ENCODE assay signal across 20 cellular contexts in the genomic region with DNA sequence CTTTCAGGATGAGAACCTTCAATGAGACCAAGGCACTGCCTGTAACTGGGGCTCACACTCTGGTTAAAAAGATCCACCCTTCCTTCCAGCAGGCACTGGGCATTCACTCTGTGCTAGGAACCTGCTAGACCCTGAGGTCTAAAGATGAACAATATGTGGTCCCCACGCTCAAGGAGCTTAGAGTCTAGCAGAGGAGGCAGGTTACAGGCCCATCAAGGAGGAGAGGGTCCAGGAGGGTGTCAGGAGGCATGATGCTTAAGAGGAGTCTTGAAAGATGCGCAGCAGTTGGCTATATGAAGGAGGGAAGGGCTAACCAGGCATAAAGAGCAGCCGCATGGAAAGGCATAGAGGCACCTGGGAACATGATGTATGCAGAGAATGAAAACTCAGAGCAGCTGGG. TPM values are rescaled to one million over a fixed set of nuclear protein-coding genes. Genes with fewer than 3 reads are reported as not detected.
DNase-seq lines count a peak whose midpoint lies in the region; ATAC-seq and TF ChIP-seq lines count a peak whose summit lies in the region.
"Had no signal": no experiment of that assay in that cellular context is flagged by ENCODE, and none has a peak within 500 bp of the region (broad histone marks: within the 10 kb centered on the region; RNA-seq: fewer than 3 reads in every experiment).

No MANE protein-coding gene starts in this region.

- no peak overlapping the region for H3K27ac ChIP-seq in H9 (ENCODE audit: insufficient read length, low read depth, low read length)
- H3K27ac ChIP-seq: BLaER1, HL-60 had no signal

- no peak overlapping the region for H2AFZ ChIP-seq in H9 (ENCODE audit: low read length)

- ATAC-seq in activated CD4-positive, CD25-positive, alpha-beta regulatory T cell treated with anti-CD3 and anti-CD28 coated beads, Interleukin-2, amount 50 U/mL, for 24 hours, result no peak
- ATAC-seq in HG03135 (IDR thresholded peaks at IDR 0.05; ENCODE audit: unreplicated experiment) (no peak), GM21367 (IDR thresholded peaks at IDR 0.05; ENCODE audit: unreplicated experiment) (no peak)
- ATAC-seq: CD8-positive, alpha-beta T cell had no signal

- H2AK5ac ChIP-seq in H9 (ENCODE audit: insufficient read length, low read length), result no peak overlapping the region

- CTCF ChIA-PET in activated CD4-positive, alpha-beta T cell treated with anti-CD3 and anti-CD28 coated beads, Interleukin-2, amount 10 ng/mL, durations not matched to agents 7 days and 5 days (lab: Charles Lee), result interaction anchor here (1.5 to 3.1 kb wide), 4 partner anchors 12 to 113 kb away, joined by 4 to 16 read pairs (median 10); a partner anchor contains a TSS

- H3K9me3 ChIP-seq in H9 (ENCODE audit: control insufficient read depth, low read depth, low read length), result no peaks in the 10 kb centered on the region
- H3K9me3 ChIP-seq: BLaER1 had no signal

- no peak overlapping the region for H2BK12ac ChIP-seq in H9 (ENCODE audit: insufficient read length, low read depth, low read length)

- H3K18ac ChIP-seq in H9 (ENCODE audit: insufficient read length, low read depth, low read length), result no peak overlapping the region

- H2BK15ac ChIP-seq in H9 (ENCODE audit: low read depth, low read length), result no peak overlapping the region

- no peak overlapping the region for H3K4ac ChIP-seq in H9 (ENCODE audit: low read depth, low read length)

- peak; percentile 20 for DNase-seq in activated CD4-positive, CD25-positive, alpha-beta regulatory T cell treated with anti-CD3 and anti-CD28 coated beads, Interleukin-2, amount 50 U/mL, for 72 hours
- peak; percentile 5 for DNase-seq in H9
- DNase-seq in chondrocyte (ENCODE audit: low spot score), result peak; percentile 26
- no peak for DNase-seq in neural crest cell (ENCODE audit: low read depth, low spot score)
- DNase-seq in activated CD4-positive, alpha-beta T cell treated with anti-CD3 and anti-CD28 coated beads, Interleukin-2, amount 10 ng/mL, durations not matched to agents 7 days and 5 days, result no peak
- DNase-seq: 8988T; HCEC 1CT; MV-4-11; NCI-H1417; NCI-H187 treated with DMSO at 0.1 percent for 48 hours; NCI-H526 treated with DMSO at 0.1 percent for 48 hours; NK-92 treated with Interleukin-12 subunit alpha and Interleukin-12 subunit beta, amount 100 ng/mL, for 24 hours had no signal

- no peak overlapping the region for H3K56ac ChIP-seq in H9 (ENCODE audit: insufficient read length, low read depth, low read length)

- H3K27ac Mint-ChIP-seq in H9 (no peak overlapping the region), chondrocyte (ENCODE audit: unreplicated experiment) (no peak overlapping the region), neural crest cell (ENCODE audit: unreplicated experiment) (no peak overlapping the region)
- no peak overlapping the region for H3K27ac Mint-ChIP-seq in activated CD4-positive, alpha-beta T cell treated with anti-CD3 and anti-CD28 coated beads, Interleukin-2, amount 10 ng/mL, durations not matched to agents 7 days and 5 days
- H3K27ac Mint-ChIP-seq: CD8-positive, alpha-beta T cell had no signal

- no peak overlapping the region for H4K5ac ChIP-seq in H9 (ENCODE audit: insufficient read length, low read depth, low read length)

- no peak overlapping the region for H3K14ac ChIP-seq in H9 (ENCODE audit: insufficient read depth, low read length)

- H3K36me3 Mint-ChIP-seq in H9 (ENCODE audit: insufficient read depth in 1 of 3, low read depth in 3 of 3) (peaks cover 0 to 19% (median 14%) of the 10 kb centered on the region in 3 experiments; a peak in 4 of 7 replicates), chondrocyte (ENCODE audit: low read depth) (peaks cover 14% of the 10 kb centered on the region), neural crest cell (ENCODE audit: low read depth) (peaks cover 8% of the 10 kb centered on the region)
- H3K36me3 Mint-ChIP-seq in activated CD4-positive, alpha-beta T cell treated with anti-CD3 and anti-CD28 coated beads, Interleukin-2, amount 10 ng/mL, durations not matched to agents 7 days and 5 days (ENCODE audit: low read depth), result peaks cover 22% of the 10 kb centered on the region

- no peak overlapping the region for H4K91ac ChIP-seq in H9 (ENCODE audit: insufficient read length, low read depth, low read length)

- WGBS in H9 (ENCODE audit: extremely low coverage, insufficient read length, low lambda C conversion rate), result no CpG with 5 or more reads among the region's 3 CpGs

- no peak overlapping the region for H4K8ac ChIP-seq in H9 (replicated peaks; ENCODE audit: insufficient read length, low read depth, low read length)

- H3K27me3 Mint-ChIP-seq in H9 (ENCODE audit: low read depth) (peaks cover 29% of the 10 kb centered on the region), chondrocyte (ENCODE audit: low read depth) (no peaks in the 10 kb centered on the region), neural crest cell (ENCODE audit: low read depth) (no peaks in the 10 kb centered on the region)
- H3K27me3 Mint-ChIP-seq in activated CD4-positive, alpha-beta T cell treated with anti-CD3 and anti-CD28 coated beads, Interleukin-2, amount 10 ng/mL, durations not matched to agents 7 days and 5 days, result peaks cover 2% of the 10 kb centered on the region

- H3K4me2 ChIP-seq in H9 (ENCODE audit: insufficient read depth, insufficient read length, low read length), result no peak overlapping the region
- H3K4me2 ChIP-seq: BLaER1 had no signal

- peaks cover 8% of the 10 kb centered on the region in 2 experiments for H3K4me1 Mint-ChIP-seq in H9
- peaks cover 4% of the 10 kb centered on the region for H3K4me1 Mint-ChIP-seq in chondrocyte (ENCODE audit: low read depth)
- H3K4me1 Mint-ChIP-seq in neural crest cell, result peaks cover 4% of the 10 kb centered on the region
- H3K4me1 Mint-ChIP-seq in activated CD4-positive, alpha-beta T cell treated with anti-CD3 and anti-CD28 coated beads, Interleukin-2, amount 10 ng/mL, durations not matched to agents 7 days and 5 days, result peaks cover 23% of the 10 kb centered on the region

- H3K23ac ChIP-seq in H9 (ENCODE audit: insufficient read length, low read depth, low read length), result no peak overlapping the region

- H3K9ac ChIP-seq in H9 (ENCODE audit: extremely low read depth, insufficient read length, low read length), result no peak overlapping the region
- H3K9ac ChIP-seq: BLaER1 had no signal

- H3K79me1 ChIP-seq in H9 (ENCODE audit: insufficient read depth, low read depth, low read length, poor library complexity, severe bottlenecking), result no peaks in the 10 kb centered on the region

- no peaks in the 10 kb centered on the region for H3K4me1 ChIP-seq in H9 (ENCODE audit: insufficient read depth, low read length)

- no peak overlapping the region for H2BK120ac ChIP-seq in H9 (ENCODE audit: low read depth, low read length, poor library complexity, severe bottlenecking)

- H3K27me3 ChIP-seq in H9 (ENCODE audit: insufficient read depth, low read length), result peaks cover under 1% of the 10 kb centered on the region; the same call in 1 of the 2 replicates

- H2BK5ac ChIP-seq in H9 (ENCODE audit: insufficient read length, low read length), result no peak overlapping the region

- POLR2A ChIA-PET in activated CD4-positive, alpha-beta T cell treated with anti-CD3 and anti-CD28 coated beads, Interleukin-2, amount 10 ng/mL, durations not matched to agents 7 days and 5 days (lab: Charles Lee), result no interaction called here

- H2BK20ac ChIP-seq in H9 (ENCODE audit: low read depth, low read length, poor library complexity, severe bottlenecking), result no peak overlapping the region

- TF ChIP-seq CTCF in H9 (conservative IDR thresholded peaks at IDR 0.05) (no peak), chondrocyte (IDR thresholded peaks at IDR 0.05) (no peak), neural crest cell (conservative IDR thresholded peaks at IDR 0.05) (no peak)

- H4K20me1 ChIP-seq in H9 (ENCODE audit: control insufficient read depth, insufficient read depth, insufficient read length), result no peaks in the 10 kb centered on the region

- H3K9me3 Mint-ChIP-seq in H9, result no peaks in the 10 kb centered on the region
- no peaks in the 10 kb centered on the region for H3K9me3 Mint-ChIP-seq in chondrocyte (ENCODE audit: low read depth)
- H3K9me3 Mint-ChIP-seq in neural crest cell, result no peaks in the 10 kb centered on the region
- H3K9me3 Mint-ChIP-seq in activated CD4-positive, alpha-beta T cell treated with anti-CD3 and anti-CD28 coated beads, Interleukin-2, amount 10 ng/mL, durations not matched to agents 7 days and 5 days, result no peaks in the 10 kb centered on the region
- H3K9me3 Mint-ChIP-seq: CD8-positive, alpha-beta T cell had no signal

- H3K23me2 ChIP-seq in H9 (ENCODE audit: insufficient read length, low read depth, low read length, poor library complexity, severe bottlenecking), result peaks cover 7% of the 10 kb centered on the region

- no peaks in the 10 kb centered on the region for H3K79me2 ChIP-seq in H9 (ENCODE audit: insufficient read depth, low read length)

- H3T11ph ChIP-seq in H9 (ENCODE audit: low read length), result no peak overlapping the region

- H3K4me3 Mint-ChIP-seq in H9, result no peak overlapping the region
- H3K4me3 Mint-ChIP-seq in chondrocyte (ENCODE audit: unreplicated experiment), result no peak overlapping the region
- H3K4me3 Mint-ChIP-seq in neural crest cell, result peak overlapping the region; percentile 52
- no peak overlapping the region for H3K4me3 Mint-ChIP-seq in activated CD4-positive, alpha-beta T cell treated with anti-CD3 and anti-CD28 coated beads, Interleukin-2, amount 10 ng/mL, durations not matched to agents 7 days and 5 days
- H3K4me3 Mint-ChIP-seq: CD8-positive, alpha-beta T cell had no signal

RNA-seq across cellular contexts. Expression of a gene that starts 4.5 kb away (rescaled TPM):
- 0.28 and 0.88 TPM in 2 replicates for total RNA-seq in H9 (2021)
- 0.85 to 2.2 TPM (median 1.8 TPM) in 3 replicates for total RNA-seq in chondrocyte
- total RNA-seq in neural crest cell, result 1.2 and 1.7 TPM in 2 replicates
- under 1 TPM in 1 of 2 experiments, not detected in 1; 0.50 TPM for total RNA-seq in activated CD4-positive, alpha-beta T cell treated with anti-CD3 and anti-CD28 coated beads, Interleukin-2, amount 10 ng/mL, durations not matched to agents 7 days and 5 days
- total RNA-seq: OCI-LY7, RPMI7951 had no signal

RNA-seq across cellular contexts. Expression of a gene that starts 11.7 kb away (rescaled TPM):
- total RNA-seq in H9 (2021) (19.2 and 23.9 TPM in 2 replicates), chondrocyte (54.1 to 57.3 TPM (median 56.8 TPM) in 3 replicates), neural crest cell (57.2 and 58.4 TPM in 2 replicates)
- 10 to 100 TPM; 58.2 to 69.0 TPM for total RNA-seq in activated CD4-positive, alpha-beta T cell treated with anti-CD3 and anti-CD28 coated beads, Interleukin-2, amount 10 ng/mL, durations not matched to agents 7 days and 5 days

RNA-seq across cellular contexts. Expression of a gene that starts 47.3 kb away (rescaled TPM):
- not detected in 2 replicates for total RNA-seq in H9 (2021)
- 3.7 to 5.0 TPM (median 3.9 TPM) in 3 replicates for total RNA-seq in chondrocyte
- total RNA-seq in neural crest cell, result 4.3 and 4.6 TPM in 2 replicates
- not detected for total RNA-seq in activated CD4-positive, alpha-beta T cell treated with anti-CD3 and anti-CD28 coated beads, Interleukin-2, amount 10 ng/mL, durations not matched to agents 7 days and 5 days
- total RNA-seq: CD8-positive, alpha-beta T cell; OCI-LY7 had no signal

Comparison
In these comparisons a context has a peak if more than half of its experiments do, and no peak if none do; other contexts are left out.
1. DNase-seq: peak in activated CD4-positive, CD25-positive, alpha-beta regulatory T cell treated with anti-CD3 and anti-CD28 coated beads, Interleukin-2, amount 50 U/mL, for 72 hours (single experiment), H9 (single experiment) and chondrocyte (single experiment); none in neural crest cell (single experiment) and activated CD4-positive, alpha-beta T cell treated with anti-CD3 and anti-CD28 coated beads, Interleukin-2, amount 10 ng/mL, durations not matched to agents 7 days and 5 days (single experiment).